10 cellular contexts compared by ENCODE assay signal in the genomic region with DNA sequence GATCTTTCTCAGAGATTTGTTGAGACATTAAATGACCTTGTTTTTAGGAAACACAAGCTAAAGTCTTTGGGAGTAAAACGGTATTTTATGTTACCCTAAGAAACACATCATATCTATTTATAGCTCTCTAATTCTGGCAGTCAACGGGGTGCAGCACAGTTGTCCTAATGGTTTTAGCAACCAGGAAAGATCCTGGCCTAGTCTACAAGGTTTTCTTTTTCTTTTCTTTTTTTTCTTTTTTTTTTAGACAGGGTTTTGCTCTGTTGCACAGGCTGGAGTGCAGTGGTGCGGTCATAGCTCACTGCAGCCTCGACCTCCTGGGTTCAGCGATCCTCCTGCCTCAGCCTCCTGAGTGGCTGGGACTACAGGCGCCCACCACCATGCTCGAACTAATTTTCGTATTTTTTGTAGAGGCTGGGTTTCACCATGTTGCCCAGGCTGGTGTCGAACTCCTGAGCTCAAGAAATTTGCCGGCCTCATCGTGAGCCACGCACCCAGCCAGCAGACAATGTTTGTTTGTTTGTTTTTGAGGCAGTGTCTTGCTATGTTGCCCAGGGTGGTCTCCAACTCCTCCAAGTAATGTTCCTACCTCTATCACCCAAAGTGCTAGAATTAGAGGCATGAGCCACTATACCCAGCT. TPM values are rescaled to one million over a fixed set of nuclear protein-coding genes. Genes with fewer than 3 reads are reported as not detected.
A peak's percentile ranks its signal among the peaks of the same experiment; 100 is the strongest.
DNase-seq lines count a peak whose midpoint lies in the region; ATAC-seq and TF ChIP-seq lines count a peak whose summit lies in the region.
"Had no signal": no experiment of that assay in that cellular context is flagged by ENCODE, and none has a peak within 500 bp of the region (broad histone marks: within the 10 kb centered on the region; RNA-seq: fewer than 3 reads in every experiment).

No MANE protein-coding gene starts in this region.

- H3K27me3 Mint-ChIP-seq in Calu3 (ENCODE audit: unreplicated experiment): no peaks in the 10 kb centered on the region
- H3K27me3 Mint-ChIP-seq: CD4-positive, alpha-beta T cell; T-helper 17 cell had no signal

- DNase-seq in Right ventricle myocardium superior (peak; percentile 39), Calu3 (no peak)
- DNase-seq: activated CD8-positive, alpha-beta memory T cell treated with anti-CD3 and anti-CD28 coated beads, Interleukin-2, amount 50 U/mL, for 48 hours; CD4-positive, alpha-beta T cell; NCI-H510A treated with DMSO at 0.1 percent for 48 hours; T-helper 17 cell had no signal

- H3K4me3 ChIP-seq in HUES6 (ENCODE audit: low read depth, low read length): peak overlapping the region; percentile 41
- H3K4me3 ChIP-seq in skeletal muscle satellite cell (ENCODE audit: low read length): peak overlapping the region; percentile 66

- H3K4me3 Mint-ChIP-seq in Calu3 (ENCODE audit: low read depth, unreplicated experiment): no peak overlapping the region
- H3K4me3 Mint-ChIP-seq: CD4-positive, alpha-beta T cell; T-helper 17 cell had no signal

- no peaks in the 10 kb centered on the region for H3K9me3 Mint-ChIP-seq in Calu3 (ENCODE audit: low read depth, unreplicated experiment)
- H3K9me3 Mint-ChIP-seq: CD4-positive, alpha-beta T cell had no signal

- H3K27ac ChIP-seq in HUES6 (ENCODE audit: low read depth, low read length): no peak overlapping the region

- H3K9me3 ChIP-seq in HUES6 (ENCODE audit: control insufficient read depth, insufficient read depth, low read depth, low read length) (no peaks in the 10 kb centered on the region), skeletal muscle satellite cell (replicated peaks; ENCODE audit: low read length) (no peaks in the 10 kb centered on the region)

- peak; percentile 41 for ATAC-seq in Right ventricle myocardium superior (ENCODE audit: poor library complexity)
- ATAC-seq in HG03039 (IDR thresholded peaks at IDR 0.05; ENCODE audit: unreplicated experiment): no peak
- no peak for ATAC-seq in HG03457 (IDR thresholded peaks at IDR 0.05; ENCODE audit: unreplicated experiment)
- ATAC-seq: T-helper 17 cell had no signal

- H3K4me2 ChIP-seq in skeletal muscle satellite cell (ENCODE audit: low read length): peak overlapping the region; percentile 76

- H3K9ac ChIP-seq in HUES6 (ENCODE audit: low read length): no peak overlapping the region
- peak overlapping the region; percentile 81 for H3K9ac ChIP-seq in skeletal muscle satellite cell (ENCODE audit: low read depth, low read length)

- no peak overlapping the region for H3K27ac Mint-ChIP-seq in Calu3 (ENCODE audit: unreplicated experiment)
- H3K27ac Mint-ChIP-seq: CD4-positive, alpha-beta T cell; T-helper 17 cell had no signal

- peaks cover 18% of the 10 kb centered on the region for H3K4me1 Mint-ChIP-seq in Calu3 (ENCODE audit: low read depth, unreplicated experiment)

- H3K4me1 ChIP-seq in HUES6 (ENCODE audit: control insufficient read depth, insufficient read depth, low read length) (peaks cover 13% of the 10 kb centered on the region), skeletal muscle satellite cell (ENCODE audit: control insufficient read depth, insufficient read depth, low read length) (peaks cover 34% of the 10 kb centered on the region)

- no peaks in the 10 kb centered on the region for H3K27me3 ChIP-seq in HUES6 (ENCODE audit: control insufficient read depth, insufficient read depth, low read length)
- no peaks in the 10 kb centered on the region for H3K27me3 ChIP-seq in skeletal muscle satellite cell (ENCODE audit: control insufficient read depth, insufficient read depth, low read length)

- no TSS peak for BruUV-seq in Calu3 (replicated peaks; lab: Mats Ljungman, UMichigan)

- TF ChIP-seq CTCF in Calu3 (IDR thresholded peaks at IDR 0.05; ENCODE audit: unreplicated experiment): no peak

- peaks cover 55% of the 10 kb centered on the region for H3K36me3 Mint-ChIP-seq in Calu3 (ENCODE audit: insufficient read depth, unreplicated experiment)

- H3K36me3 ChIP-seq in HUES6 (ENCODE audit: control insufficient read depth, insufficient read depth, low read length) (peaks cover 44% of the 10 kb centered on the region), skeletal muscle satellite cell (ENCODE audit: insufficient read depth, low read length) (peaks cover 35% of the 10 kb centered on the region)

- intact Hi-C loops in Right ventricle myocardium superior (cut with DNase I): no loop called here
- intact Hi-C loops in Calu3 (cut with micrococcal nuclease; ENCODE audit: unreplicated experiment): no loop called here

- CTCF ChIA-PET in Calu3 (lab: Charles Lee): interaction anchor here (1.6 kb wide), 1 partner anchor 17 kb away, joined by 6 read pairs; no protein-coding TSS in a partner anchor

RNA-seq across cellular contexts. Expression of gene COX7A1, which starts 0.8 kb away (rescaled TPM):
- total RNA-seq in Right ventricle myocardium superior (3,311 TPM), Calu3 (2022) (not detected in 2 replicates)
- 3.5 and 4.8 TPM in 2 replicates for total RNA-seq in skeletal muscle satellite cell (2012; rRNA removed)
- total RNA-seq: CD4-positive, alpha-beta T cell; T-helper 17 cell had no signal

RNA-seq across cellular contexts. Expression of gene CAPNS1, which starts 13.1 kb away (rescaled TPM):
- 781 TPM for total RNA-seq in Right ventricle myocardium superior
- 257 and 281 TPM in 2 replicates for total RNA-seq in skeletal muscle satellite cell (2012; rRNA removed)
- 823 and 894 TPM in 2 replicates for total RNA-seq in Calu3 (2022)

RNA-seq across cellular contexts. Expression of gene TBCB, which starts 37.7 kb away (rescaled TPM):
- total RNA-seq in Right ventricle myocardium superior: 95.8 TPM
- total RNA-seq in skeletal muscle satellite cell (2012; rRNA removed): 162 and 206 TPM in 2 replicates
- total RNA-seq in Calu3 (2022): 204 and 210 TPM in 2 replicates

RNA-seq across cellular contexts. Expression of gene POLR2I, which starts 38.3 kb away (rescaled TPM):
- total RNA-seq in Right ventricle myocardium superior (145 TPM), Calu3 (2022) (91.6 and 92.2 TPM in 2 replicates)
- 42.3 and 53.5 TPM in 2 replicates for total RNA-seq in skeletal muscle satellite cell (2012; rRNA removed)

RNA-seq across cellular contexts. Expression of gene OVOL3, which starts 42.1 kb away (rescaled TPM):
- total RNA-seq in Right ventricle myocardium superior (not detected), Calu3 (2022) (not detected in 2 replicates)
- total RNA-seq in skeletal muscle satellite cell (2012; rRNA removed): not detected in 2 replicates
- total RNA-seq: CD4-positive, alpha-beta T cell; T-helper 17 cell had no signal

Comparison
In these comparisons a context has a peak if more than half of its experiments do, and no peak if none do; other contexts are left out.
1. RNA of gene COX7A1, which starts 0.8 kb away (total RNA-seq): 3,311 TPM in Right ventricle myocardium superior (single experiment); not detected in Calu3; every median in the first group is over 1,000 times any median in the second.